In the genomic region with DNA sequence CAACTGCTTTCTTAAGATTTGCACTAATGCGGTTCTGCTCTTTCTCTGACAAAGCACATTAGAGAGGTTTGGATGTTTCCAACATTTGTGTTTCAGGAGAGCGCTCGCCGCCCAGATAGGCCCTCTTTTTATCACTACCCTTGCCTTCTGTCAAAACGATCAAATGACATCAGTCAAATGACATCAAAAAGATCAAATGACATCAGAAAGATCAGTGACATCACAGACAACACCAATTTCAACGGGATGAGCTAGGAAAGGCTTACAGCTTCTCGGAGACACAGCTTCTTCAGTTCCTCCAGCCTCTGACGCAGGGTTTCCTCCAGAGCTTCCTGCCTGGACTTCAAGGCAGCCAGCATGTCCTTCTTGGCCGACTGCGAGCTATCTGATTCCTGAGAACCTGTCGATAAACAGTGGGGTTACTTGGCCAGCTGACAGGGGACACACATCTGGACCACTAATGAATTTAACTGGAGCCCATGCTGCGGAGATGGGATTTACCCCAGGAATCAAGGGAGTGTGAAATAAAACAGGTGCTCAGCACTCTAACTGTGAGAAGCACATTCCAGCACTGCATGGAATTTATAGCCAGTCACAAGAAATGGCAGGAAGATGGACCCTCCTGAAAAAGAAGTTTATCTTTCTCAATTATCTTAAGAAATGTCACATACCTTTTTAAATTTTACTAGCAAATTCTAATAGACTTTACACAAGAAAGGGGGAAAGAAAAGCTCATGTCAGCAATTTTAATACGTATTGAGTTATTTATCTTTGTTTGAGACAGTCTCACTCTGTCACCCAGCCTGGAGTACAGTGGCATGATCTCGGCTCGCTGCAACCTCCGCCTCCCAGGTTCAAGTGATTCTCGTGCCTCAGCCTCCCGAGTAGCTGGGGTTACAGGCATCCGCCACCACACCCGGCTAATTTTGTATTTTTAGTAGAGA, we compare ENCODE assay signal across 1 cellular context.
TF ChIP-seq lines count a peak whose summit lies in the region.

No MANE protein-coding gene starts in this region.

TF ChIP-seq in HEK293, 187 proteins besides CTCF, POLR2A, EP300 and RAD21 (continued from another document):
- TF ChIP-seq, protein P1, sequence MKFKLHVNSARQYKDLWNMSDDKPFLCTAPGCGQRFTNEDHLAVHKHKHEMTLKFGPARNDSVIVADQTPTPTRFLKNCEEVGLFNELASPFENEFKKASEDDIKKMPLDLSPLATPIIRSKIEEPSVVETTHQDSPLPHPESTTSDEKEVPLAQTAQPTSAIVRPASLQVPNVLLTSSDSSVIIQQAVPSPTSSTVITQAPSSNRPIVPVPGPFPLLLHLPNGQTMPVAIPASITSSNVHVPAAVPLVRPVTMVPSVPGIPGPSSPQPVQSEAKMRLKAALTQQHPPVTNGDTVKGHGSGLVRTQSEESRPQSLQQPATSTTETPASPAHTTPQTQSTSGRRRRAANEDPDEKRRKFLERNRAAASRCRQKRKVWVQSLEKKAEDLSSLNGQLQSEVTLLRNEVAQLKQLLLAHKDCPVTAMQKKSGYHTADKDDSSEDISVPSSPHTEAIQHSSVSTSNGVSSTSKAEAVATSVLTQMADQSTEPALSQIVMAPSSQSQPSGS (tag by site-specific recombination; IDR thresholded peaks at IDR 0.05; ENCODE audit: low read depth), result peak; percentile 40; the same call in 1 of the 2 replicates
TF ChIP-seq in HEK293: peak in this region for 3.
